9 cellular contexts compared by ENCODE assay signal in genomic region chr7:7595451-7595850, GRCh38. TPM values are rescaled to one million over a fixed set of nuclear protein-coding genes. Genes with fewer than 3 reads are reported as not detected.
A peak's percentile ranks its signal among the peaks of the same experiment; 100 is the strongest.
DNase-seq lines count a peak whose midpoint lies in the region; ATAC-seq, FAIRE-seq and TF ChIP-seq lines count a peak whose summit lies in the region.
"Had no signal": no experiment of that assay in that cellular context is flagged by ENCODE, and none has a peak within 500 bp of the region (broad histone marks: within the 10 kb centered on the region; RNA-seq: fewer than 3 reads in every experiment).

No MANE protein-coding gene starts in this region.

- no peaks in the 10 kb centered on the region for H3K79me2 ChIP-seq in GM23248 (ENCODE audit: insufficient read depth)

- ATAC-seq in GM18861 (IDR thresholded peaks at IDR 0.05; ENCODE audit: unreplicated experiment) = no peak
- ATAC-seq in GM19395 (IDR thresholded peaks at IDR 0.05; ENCODE audit: unreplicated experiment) = no peak

- H2AFZ ChIP-seq in GM23248 = no peak overlapping the region

- no peak for TF ChIP-seq POLR2A in lower leg skin (IDR thresholded peaks at IDR 0.05)

- 97 to 100% methylated on average over 1 of the region's 1 CpG for WGBS in GM23248 (ENCODE audit: low coverage in 1 of 2, low lambda C conversion rate in 2 of 2, missing lambda C conversion rate in 2 of 2), 2 experiments
- WGBS in lower leg skin, 2 donors = 72 to 78% methylated on average over 1 of the region's 1 CpG

- CTCF ChIA-PET in RWPE1 (lab: Yijun Ruan, JAX) = interaction anchor here (0.6 to 1.1 kb wide), 4 partner anchors 44 to 701 kb away, joined by 3 to 5 read pairs (median 3); no protein-coding TSS in a partner anchor

- FAIRE-seq in frontal cortex (lab: Jason Lieb, UNC) = peak; percentile 74

- no peaks in the 10 kb centered on the region for H3K9me2 ChIP-seq in GM23248 (ENCODE audit: insufficient read depth)

- no peak overlapping the region for H3K9ac ChIP-seq in GM23248

- POLR2A ChIA-PET in RWPE1 (lab: Yijun Ruan, JAX; ENCODE audit: low non-redundant PET) = no interaction called here

- no peaks in the 10 kb centered on the region for H3K27me3 ChIP-seq in GM23248 (replicated peaks; ENCODE audit: insufficient read depth)

- H3F3A ChIP-seq in GM23248 (ENCODE audit: insufficient read depth) = no peaks in the 10 kb centered on the region

- H3K4me3 ChIP-seq in GM23248 (no peak overlapping the region), lower leg skin (ENCODE audit: low read depth, poor library complexity, severe bottlenecking) (no peak overlapping the region)

- H3K36me3 ChIP-seq in GM23248 (ENCODE audit: low read depth) = peaks cover 17% of the 10 kb centered on the region

- H3K4me1 ChIP-seq in GM23248 (ENCODE audit: insufficient read depth) = no peaks in the 10 kb centered on the region

- no peak overlapping the region for H3K4me2 ChIP-seq in GM23248 (ENCODE audit: unreplicated experiment)

- H3K27ac ChIP-seq in 22Rv1 (no peak overlapping the region), GM23248 (no peak overlapping the region), RWPE1 (no peak overlapping the region)

- peak; percentile 71 for TF ChIP-seq CTCF in 22Rv1 (IDR thresholded peaks at IDR 0.05)
- peak; percentile 49 for TF ChIP-seq CTCF in RWPE1 (conservative IDR thresholded peaks at IDR 0.05; ENCODE audit: low read depth)
- TF ChIP-seq CTCF in lower leg skin (IDR thresholded peaks at IDR 0.05) = no peak

- no peaks in the 10 kb centered on the region for H4K20me1 ChIP-seq in GM23248 (ENCODE audit: insufficient read depth)

- in situ Hi-C loops in GM23248 (cut with MboI) = no loop called here

- DNase-seq in GM23248 (peak; percentile 51), RWPE1 (ENCODE audit: low spot score) (peak; percentile 30), frontal cortex (ENCODE audit: low spot score in 2 of 2) (peak in 1 of 2 donors; percentile 16), lower leg skin (ENCODE audit: low spot score in 2 of 2) (no peak), middle frontal gyrus (ENCODE audit: extremely low spot score, low spot score) (no peak)

- H3K9me3 ChIP-seq in GM23248 (ENCODE audit: low read depth) = no peaks in the 10 kb centered on the region

- intact Hi-C loops in lower leg skin (cut with DNase I; ENCODE audit: low total_unique reads) = loop anchor here (10.0 kb wide), 1 partner anchor 619 kb away; no protein-coding TSS in a partner anchor

RNA-seq across cellular contexts. Expression of gene MIOS, which starts 28.8 kb away (rescaled TPM):
- 29.7 and 47.8 TPM in 2 replicates for total RNA-seq in GM23248 (2014; rRNA removed; shearing (Covaris generic))
- 12.4 and 13.3 TPM in 2 replicates for polyA plus RNA-seq in GM23248 (2016; fragmentation: Nextera tagmentation; extraction: Ambion mirVana)
- total RNA-seq in frontal cortex (72.2 TPM), lower leg skin (10 to 100 TPM; 37.6 to 65.6 (median 52.3) TPM)

RNA-seq across cellular contexts. Expression of gene UMAD1, which starts 45.1 kb away (rescaled TPM):
- 11.8 and 15.6 TPM in 2 replicates for total RNA-seq in GM23248 (2014; rRNA removed; shearing (Covaris generic))
- polyA plus RNA-seq in GM23248 (2016; fragmentation: Nextera tagmentation; extraction: Ambion mirVana) = 18.6 and 18.7 TPM in 2 replicates
- total RNA-seq in frontal cortex (7.3 TPM), lower leg skin (10 to 100 TPM; 12.3 to 26.1 (median 13.2) TPM)

RNA-seq across cellular contexts. Expression of gene COL28A1, which starts 59.8 kb away (rescaled TPM):
- total RNA-seq in GM23248 (2014; rRNA removed; shearing (Covaris generic)) = not detected in 2 replicates
- not detected in 2 replicates for polyA plus RNA-seq in GM23248 (2016; fragmentation: Nextera tagmentation; extraction: Ambion mirVana)
- total RNA-seq in frontal cortex = 0.82 TPM
- total RNA-seq in lower leg skin = 10 to 100 TPM in 1 of 4 donors, 1 to 10 TPM in 3; 1.6 to 10.5 (median 3.2) TPM
- total RNA-seq: activated CD8-positive, alpha-beta memory T cell treated with anti-CD3 and anti-CD28 coated beads for 36 hours had no signal

Comparison
In these comparisons a context has a peak if more than half of its experiments do, and no peak if none do; other contexts are left out.
1. CTCF ChIP-seq: peak in 22Rv1 (single experiment) and RWPE1 (single experiment); none in lower leg skin (0 of 3).
2. DNase-seq: peak in GM23248 (single experiment) and RWPE1 (single experiment); none in lower leg skin (0 of 2) and middle frontal gyrus (single experiment).